1 cellular context compared by ENCODE assay signal in genomic region chr7:437293-438280, GRCh38.
TF ChIP-seq lines count a peak whose summit lies in the region.

No MANE protein-coding gene starts in this region.

TF ChIP-seq in GM23338, 12 proteins besides CTCF, POLR2A, EP300 and RAD21 (continued from another document):
- TF ChIP-seq ZNF462 (CRISPR knock-in tag; IDR thresholded peaks at IDR 0.05), result no peak
- TF ChIP-seq CREB1 (CRISPR knock-in tag; IDR thresholded peaks at IDR 0.05; ENCODE audit: low read depth), result no peak
- TF ChIP-seq EZH2 (IDR thresholded peaks at IDR 0.05; ENCODE audit: low read depth, unreplicated experiment), result no peak
- no peak for TF ChIP-seq ZNF331 (CRISPR knock-in tag; IDR thresholded peaks at IDR 0.05; ENCODE audit: low read depth)
- TF ChIP-seq ZNF114 (CRISPR knock-in tag; IDR thresholded peaks at IDR 0.05), result no peak
- no peak for TF ChIP-seq NANOG (IDR thresholded peaks at IDR 0.05; ENCODE audit: borderline replicate concordance)
- TF ChIP-seq EZH2phosphoT487 (IDR thresholded peaks at IDR 0.05; ENCODE audit: unreplicated experiment), result no peak
- TF ChIP-seq, protein P1, sequence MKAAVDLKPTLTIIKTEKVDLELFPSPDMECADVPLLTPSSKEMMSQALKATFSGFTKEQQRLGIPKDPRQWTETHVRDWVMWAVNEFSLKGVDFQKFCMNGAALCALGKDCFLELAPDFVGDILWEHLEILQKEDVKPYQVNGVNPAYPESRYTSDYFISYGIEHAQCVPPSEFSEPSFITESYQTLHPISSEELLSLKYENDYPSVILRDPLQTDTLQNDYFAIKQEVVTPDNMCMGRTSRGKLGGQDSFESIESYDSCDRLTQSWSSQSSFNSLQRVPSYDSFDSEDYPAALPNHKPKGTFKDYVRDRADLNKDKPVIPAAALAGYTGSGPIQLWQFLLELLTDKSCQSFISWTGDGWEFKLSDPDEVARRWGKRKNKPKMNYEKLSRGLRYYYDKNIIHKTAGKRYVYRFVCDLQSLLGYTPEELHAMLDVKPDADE (IDR thresholded peaks at IDR 0.05), result no peak
